In genomic region chr2:28640908-28641300, GRCh38 we compare ENCODE assay signal across 24 cellular contexts.
DNase-seq lines count a peak whose midpoint lies in the region; ATAC-seq and TF ChIP-seq lines count a peak whose summit lies in the region.
"Had no signal": no experiment of that assay in that cellular context is flagged by ENCODE, and none has a peak within 500 bp of the region (broad histone marks: within the 10 kb centered on the region; RNA-seq: fewer than 3 reads in every experiment).

No MANE protein-coding gene starts in this region.

- POLR2A ChIA-PET in RWPE1 (lab: Yijun Ruan, JAX; ENCODE audit: low non-redundant PET), result no interaction called here

- no peaks in the 10 kb centered on the region for H3K9me3 Mint-ChIP-seq in CD14-positive monocyte
- H3K9me3 Mint-ChIP-seq: CD4-positive, alpha-beta memory T cell had no signal

- CTCF ChIA-PET in RWPE1 (lab: Yijun Ruan, JAX), result no interaction called here

- peaks cover 13 to 78% (median 28%) of the 10 kb centered on the region in 3 donors for H3K4me1 ChIP-seq in gastroesophageal sphincter
- peaks cover 0 to 40% (median 36%) of the 10 kb centered on the region in 4 donors for H3K4me1 ChIP-seq in sigmoid colon

- no peaks in the 10 kb centered on the region for H3K9me3 ChIP-seq in gastroesophageal sphincter
- no peaks in the 10 kb centered on the region for H3K9me3 ChIP-seq in sigmoid colon
- H3K9me3 ChIP-seq: BLaER1 treated with 17β-estradiol and CSF1 and Interleukin-3, amounts not matched to agents 10 nM and 100 nM; Peyer's patch had no signal

- peaks cover 33 to 50% of the 10 kb centered on the region in 2 donors for H3K36me3 Mint-ChIP-seq in CD14-positive monocyte
- H3K36me3 Mint-ChIP-seq: CD4-positive, alpha-beta memory T cell had no signal

- H3K27me3 ChIP-seq in gastroesophageal sphincter (no peaks in the 10 kb centered on the region), sigmoid colon (no peaks in the 10 kb centered on the region)
- H3K27me3 ChIP-seq: BLaER1 treated with 17β-estradiol and CSF1 and Interleukin-3, amounts not matched to agents 10 nM and 100 nM; Peyer's patch had no signal

- H3K27ac ChIP-seq in RWPE1 (peak overlapping the region; percentile 93), gastroesophageal sphincter (peak overlapping the region; percentile 22 to 97 (median 93)), sigmoid colon (peak overlapping the region in 1 of 4 donors; percentile 92)
- H3K27ac ChIP-seq: BLaER1 treated with 17β-estradiol and CSF1 and Interleukin-3, amounts not matched to agents 10 nM and 100 nM; HL-60; KMS-11; SK-N-MC had no signal

- peaks cover 12% of the 10 kb centered on the region for H3K4me1 Mint-ChIP-seq in CD14-positive monocyte

- TF ChIP-seq EP300 in gastroesophageal sphincter (IDR thresholded peaks at IDR 0.05) (no peak), sigmoid colon (IDR thresholded peaks at IDR 0.05) (no peak)

- H3K27ac Mint-ChIP-seq in CD14-positive monocyte, result peak overlapping the region in 6 of 7 donors; percentile 4 to 82 (median 28)
- H3K27ac Mint-ChIP-seq: IgD-negative memory B cell had no signal

- DNase-seq in CD14-positive monocyte (ENCODE audit: low spot score) (no peak), RWPE1 (ENCODE audit: low spot score) (no peak), sigmoid colon (peak; percentile 65), NCI-H2171 treated with DMSO at 0.1 percent for 48 hours (lab: John Stamatoyannopoulos, UW) (no peak), NCI-H1092 (lab: John Stamatoyannopoulos, UW) (no peak)
- DNase-seq: CD4-positive, alpha-beta memory T cell; COR-L47; HCEC 1CT; NCI-H1048; NCI-H1417 treated with DMSO at 0.1 percent for 48 hours; NCI-H1694 treated with DMSO at 0.1 percent for 48 hours; NCI-H2081 treated with DMSO at 0.1 percent for 48 hours; NCI-H2171; NCI-H446 treated with DMSO at 0.1 percent for 48 hours; NCI-H69; SIG-M5 had no signal

- TF ChIP-seq POLR2A in gastroesophageal sphincter (IDR thresholded peaks at IDR 0.05), result no peak
- no peak for TF ChIP-seq POLR2A in sigmoid colon (IDR thresholded peaks at IDR 0.05)

- H3K36me3 ChIP-seq in gastroesophageal sphincter, result no peaks in the 10 kb centered on the region
- no peaks in the 10 kb centered on the region for H3K36me3 ChIP-seq in sigmoid colon
- H3K36me3 ChIP-seq: BLaER1 treated with 17β-estradiol and CSF1 and Interleukin-3, amounts not matched to agents 10 nM and 100 nM; Peyer's patch had no signal

- H3K27me3 Mint-ChIP-seq in CD14-positive monocyte (ENCODE audit: low read depth in 3 of 3), result no peaks in the 10 kb centered on the region
- H3K27me3 Mint-ChIP-seq: CD4-positive, alpha-beta memory T cell; IgD-negative memory B cell had no signal

- no peak overlapping the region for H3K4me3 Mint-ChIP-seq in CD14-positive monocyte
- H3K4me3 Mint-ChIP-seq: CD4-positive, alpha-beta memory T cell; IgD-negative memory B cell had no signal

- H3K4me3 ChIP-seq in gastroesophageal sphincter (no peak overlapping the region), sigmoid colon (no peak overlapping the region)
- H3K4me3 ChIP-seq: BLaER1 treated with 17β-estradiol and CSF1 and Interleukin-3, amounts not matched to agents 10 nM and 100 nM; Peyer's patch; SK-N-MC had no signal

- ATAC-seq in gastroesophageal sphincter (no peak), HG02763 (IDR thresholded peaks at IDR 0.05; ENCODE audit: unreplicated experiment) (no peak)

- intact Hi-C loops in CD14-positive monocyte (cut with micrococcal nuclease), result no loop called here
- intact Hi-C loops in sigmoid colon (cut with DNase I), result no loop called here

- TF ChIP-seq CTCF in CD14-positive monocyte (IDR thresholded peaks at IDR 0.05) (no peak), RWPE1 (conservative IDR thresholded peaks at IDR 0.05; ENCODE audit: low read depth) (no peak), gastroesophageal sphincter (IDR thresholded peaks at IDR 0.05) (no peak), sigmoid colon (IDR thresholded peaks at IDR 0.05) (no peak)

- 100% methylated on average over 1 of the region's 13 CpGs; no CpG with 5 or more reads in 1 of the 2 donors for WGBS in gastroesophageal sphincter (ENCODE audit: low coverage in 1 of 2), 2 donors
- 92 to 94% methylated on average over 13 of the region's 13 CpGs for WGBS in sigmoid colon, 2 donors
